Comparison of ENCODE assay signal across 8 cellular contexts in genomic region chrX:318739-319578, GRCh38. TPM values are rescaled to one million over a fixed set of nuclear protein-coding genes. Genes with fewer than 3 reads are reported as not detected.
A peak's percentile ranks its signal among the peaks of the same experiment; 100 is the strongest.
DNase-seq lines count a peak whose midpoint lies in the region; ATAC-seq and TF ChIP-seq lines count a peak whose summit lies in the region.

A gene with protein sequence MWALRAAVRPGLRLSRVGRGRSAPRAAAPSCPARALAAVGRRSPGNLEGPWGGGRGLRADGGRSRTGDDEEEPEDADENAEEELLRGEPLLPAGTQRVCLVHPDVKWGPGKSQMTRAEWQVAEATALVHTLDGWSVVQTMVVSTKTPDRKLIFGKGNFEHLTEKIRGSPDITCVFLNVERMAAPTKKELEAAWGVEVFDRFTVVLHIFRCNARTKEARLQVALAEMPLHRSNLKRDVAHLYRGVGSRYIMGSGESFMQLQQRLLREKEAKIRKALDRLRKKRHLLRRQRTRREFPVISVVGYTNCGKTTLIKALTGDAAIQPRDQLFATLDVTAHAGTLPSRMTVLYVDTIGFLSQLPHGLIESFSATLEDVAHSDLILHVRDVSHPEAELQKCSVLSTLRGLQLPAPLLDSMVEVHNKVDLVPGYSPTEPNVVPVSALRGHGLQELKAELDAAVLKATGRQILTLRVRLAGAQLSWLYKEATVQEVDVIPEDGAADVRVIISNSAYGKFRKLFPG (minus strand): TSS chrX:318796. CDS start chrX:318787, 9 bp downstream.

- peak within 1 kb of the TSS; percentile 90 for H3K9ac ChIP-seq in iPS-20b (ENCODE audit: low read depth, low read length)

- H3K9me3 ChIP-seq in iPS-20b (ENCODE audit: insufficient read depth, low read depth, low read length) (no peaks in the 10 kb centered on the region), spleen (no peaks in the 10 kb centered on the region)

- WGBS in spleen, 5 donors: 0 to 1% (median 0%) methylated on average over 7 to 97 of the region's 97 CpGs

- peak within 1 kb of the TSS; percentile 87 to 97 (median 94) for H3K4me3 Mint-ChIP-seq in brain

- H3K27ac ChIP-seq in iPS-20b (ENCODE audit: low read length) (peak within 1 kb of the TSS; percentile 77), spleen (peak within 1 kb of the TSS; percentile 78 to 98 (median 97))

- H3K36me3 ChIP-seq in iPS-20b (ENCODE audit: insufficient read depth, low read depth, low read length) (peaks cover 19% of the 10 kb centered on the region), spleen (peaks cover 0 to 26% (median 17%) of the 10 kb centered on the region in 6 donors)

- TF ChIP-seq CTCF in brain (conservative IDR thresholded peaks at IDR 0.05) (no peak), spleen (IDR thresholded peaks at IDR 0.05 in 8 of 11, conservative IDR thresholded peaks at IDR 0.05 in 3 of 11) (peak in 6 of 11 experiments; percentile 17 to 53 (median 38))

- peaks cover 2% of the 10 kb centered on the region for H3K36me3 Mint-ChIP-seq in brain

- DNase-seq in spleen (peak; percentile 100), GF-D8 (lab: John Stamatoyannopoulos, UW) (no peak), NOMO-1 treated with DMSO at 0.1 percent for 48 hours (lab: John Stamatoyannopoulos, UW; ENCODE audit: unreplicated experiment) (no peak)

- peak; percentile 88 for ATAC-seq in GM18517 (IDR thresholded peaks at IDR 0.05; ENCODE audit: unreplicated experiment)
- ATAC-seq in HG03025 (IDR thresholded peaks at IDR 0.05; ENCODE audit: low FRiP score, unreplicated experiment): peak; percentile 91
- ATAC-seq in SK-N-SH treated with all-trans-retinoic acid at 6 μM for 48 hours: peak; percentile 74

- H3K27me3 ChIP-seq in iPS-20b (ENCODE audit: insufficient read depth, low read length) (peaks cover 12% of the 10 kb centered on the region; the same call in 1 of the 2 replicates), spleen (replicated peaks in 1 of 7) (peaks cover 0 to 7% (median 0%) of the 10 kb centered on the region in 7 donors)

- H3K4me1 Mint-ChIP-seq in brain: peaks cover 27% of the 10 kb centered on the region

- H3K4me3 ChIP-seq in iPS-20b (ENCODE audit: low read length) (peak within 1 kb of the TSS; percentile 77), spleen (peak within 1 kb of the TSS; percentile 55 to 97 (median 85))

- peaks cover 3% of the 10 kb centered on the region for H3K27me3 Mint-ChIP-seq in brain

- H3K4me1 ChIP-seq in iPS-20b (ENCODE audit: insufficient read depth, low read length) (peaks cover 6% of the 10 kb centered on the region), spleen (peaks cover 11 to 46% (median 32%) of the 10 kb centered on the region in 6 donors)

- TF ChIP-seq POLR2A in spleen (IDR thresholded peaks at IDR 0.05): peak in 2 of 3 donors; percentile 64 to 81

- intact Hi-C loops in spleen (cut with DNase I; ENCODE audit: low total_unique reads): no loop called here

- H3K27ac Mint-ChIP-seq in brain: peak within 1 kb of the TSS; percentile 96 to 99 (median 98)

- H3K9me3 Mint-ChIP-seq in brain: peaks cover 0 to 5% (median 4%) of the 10 kb centered on the region in 5 experiments

TF ChIP-seq in SK-N-SH treated with all-trans-retinoic acid at 6 μM for 48 hours, 23 proteins besides CTCF, POLR2A, EP300 and RAD21:
- TF ChIP-seq, protein P1, sequence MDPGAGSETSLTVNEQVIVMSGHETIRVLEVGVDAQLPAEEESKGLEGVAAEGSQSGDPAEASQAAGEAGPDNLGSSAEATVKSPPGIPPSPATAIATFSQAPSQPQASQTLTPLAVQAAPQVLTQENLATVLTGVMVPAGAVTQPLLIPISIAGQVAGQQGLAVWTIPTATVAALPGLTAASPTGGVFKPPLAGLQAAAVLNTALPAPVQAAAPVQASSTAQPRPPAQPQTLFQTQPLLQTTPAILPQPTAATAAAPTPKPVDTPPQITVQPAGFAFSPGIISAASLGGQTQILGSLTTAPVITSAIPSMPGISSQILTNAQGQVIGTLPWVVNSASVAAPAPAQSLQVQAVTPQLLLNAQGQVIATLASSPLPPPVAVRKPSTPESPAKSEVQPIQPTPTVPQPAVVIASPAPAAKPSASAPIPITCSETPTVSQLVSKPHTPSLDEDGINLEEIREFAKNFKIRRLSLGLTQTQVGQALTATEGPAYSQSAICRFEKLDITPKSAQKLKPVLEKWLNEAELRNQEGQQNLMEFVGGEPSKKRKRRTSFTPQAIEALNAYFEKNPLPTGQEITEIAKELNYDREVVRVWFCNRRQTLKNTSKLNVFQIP (CRISPR knock-in tag; IDR thresholded peaks at IDR 0.05; ENCODE audit: borderline replicate concordance, low read depth): no peak
- TF ChIP-seq PATZ1 (CRISPR knock-in tag; IDR thresholded peaks at IDR 0.05; ENCODE audit: borderline replicate concordance) (no peak), TOX (CRISPR knock-in tag; IDR thresholded peaks at IDR 0.05; ENCODE audit: borderline replicate concordance) (no peak), SNAI2 (CRISPR knock-in tag; IDR thresholded peaks at IDR 0.05) (no peak), ZNF565 (CRISPR knock-in tag; conservative IDR thresholded peaks at IDR 0.05; ENCODE audit: low read depth) (no peak), ISL1 (CRISPR knock-in tag; IDR thresholded peaks at IDR 0.05) (no peak), OSR1 (CRISPR knock-in tag; IDR thresholded peaks at IDR 0.05) (no peak)

RNA-seq across cellular contexts. Expression of the gene that starts here (rescaled TPM):
- polyA plus RNA-seq in brain (ENCODE audit: insufficient read depth, low read depth, low replicate concordance) (33.5 TPM), spleen (10 to 100 TPM; 43.8 to 69.4 (median 43.9) TPM)
- 10 to 100 TPM; 25.4 to 50.4 (median 37.6) TPM for total RNA-seq in spleen

Comparison
In these comparisons a context has a peak if more than half of its experiments do, and no peak if none do; other contexts are left out.
1. CTCF ChIP-seq: peak in spleen (6 of 11); none in brain (0 of 2).
2. Peak in every context shown above with its lines, with median percentiles within 50 percentile points of each other: ATAC-seq.